ENCODE assay signal across 13 cellular contexts in the genomic region with DNA sequence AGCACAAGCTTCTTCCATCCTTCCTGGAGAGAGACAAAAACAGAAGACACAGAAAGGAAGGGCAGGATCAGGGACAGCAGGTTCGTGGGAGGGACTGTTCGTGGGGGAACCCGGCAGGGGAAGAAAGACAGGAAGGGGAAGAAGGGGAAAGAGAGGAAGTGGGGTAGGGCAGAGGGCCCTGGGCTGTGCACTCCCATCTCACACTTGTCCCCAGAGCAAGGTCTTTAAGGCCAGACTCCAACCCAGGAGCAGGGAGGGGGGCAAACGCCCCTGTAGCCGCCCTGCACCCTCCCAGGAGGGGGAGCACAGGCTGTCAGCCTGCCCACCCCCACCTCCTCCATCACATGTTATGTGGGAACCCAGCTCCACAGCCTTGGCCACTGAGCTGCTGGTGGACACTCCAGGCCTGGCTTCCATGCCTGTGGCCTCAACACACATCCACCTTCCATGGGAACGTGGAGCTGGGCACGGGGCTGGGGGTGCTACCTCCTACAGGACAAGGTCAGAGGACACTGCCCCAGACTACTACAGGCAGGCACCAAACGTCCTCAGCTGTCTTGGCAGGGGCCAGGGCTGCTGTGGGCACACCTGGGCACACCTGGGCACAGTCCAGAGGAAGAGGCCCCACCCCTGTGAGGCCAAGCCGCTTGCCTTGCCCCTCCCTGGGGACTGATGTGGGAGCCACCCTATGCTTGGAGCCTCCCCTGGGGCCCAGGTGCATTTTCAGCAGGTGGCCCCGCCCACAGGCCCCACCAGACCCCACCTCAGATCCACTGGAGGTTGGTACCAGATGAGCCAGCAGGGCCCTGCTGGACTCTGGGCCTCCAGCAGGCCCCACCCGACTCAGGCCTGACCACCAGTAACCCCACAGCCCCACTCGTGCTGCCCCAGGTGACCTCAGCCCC. TPM values are rescaled to one million over a fixed set of nuclear protein-coding genes. Genes with fewer than 3 reads are reported as not detected.
A peak's percentile ranks its signal among the peaks of the same experiment; 100 is the strongest.
DNase-seq lines count a peak whose midpoint lies in the region; ATAC-seq and TF ChIP-seq lines count a peak whose summit lies in the region.
"Had no signal": no experiment of that assay in that cellular context is flagged by ENCODE, and none has a peak within 500 bp of the region (broad histone marks: within the 10 kb centered on the region; RNA-seq: fewer than 3 reads in every experiment).

No MANE protein-coding gene starts in this region.

- CTCF ChIA-PET in activated CD4-positive, alpha-beta T cell treated with anti-CD3 and anti-CD28 coated beads, Interleukin-2, amount 10 ng/mL, durations not matched to agents 7 days and 5 days (lab: Charles Lee) = interaction anchor here (1.1 to 1.5 kb wide), 2 partner anchors 11 to 45 kb away, joined by 3 to 4 read pairs; no protein-coding TSS in a partner anchor
- CTCF ChIA-PET in WTC11 (lab: Charles Lee) = interaction anchor here (1.1 kb wide), 1 partner anchor 224 kb away, joined by 3 read pairs; no protein-coding TSS in a partner anchor

- H3K27ac Mint-ChIP-seq in activated CD4-positive, alpha-beta T cell treated with anti-CD3 and anti-CD28 coated beads, Interleukin-2, amount 10 ng/mL, durations not matched to agents 7 days and 5 days = peak overlapping the region; percentile 90
- H3K27ac Mint-ChIP-seq in WTC11 = no peak overlapping the region
- peak overlapping the region; percentile 48 for H3K27ac Mint-ChIP-seq in stimulated activated naive B cell treated with anti-CD40 and anti-IgM and Interleukin-4, amounts not matched to agents 10 μg/mL and 1 μg/mL and 100 μg/mL, for 72 hours

- no peaks in the 10 kb centered on the region for H3K27me3 Mint-ChIP-seq in activated CD4-positive, alpha-beta T cell treated with anti-CD3 and anti-CD28 coated beads, Interleukin-2, amount 10 ng/mL, durations not matched to agents 7 days and 5 days
- no peaks in the 10 kb centered on the region for H3K27me3 Mint-ChIP-seq in WTC11 (ENCODE audit: low read depth)
- H3K27me3 Mint-ChIP-seq in stimulated activated naive B cell treated with anti-CD40 and anti-IgM and Interleukin-4, amounts not matched to agents 10 μg/mL and 1 μg/mL and 100 μg/mL, for 72 hours = no peaks in the 10 kb centered on the region

- intact Hi-C loops in left ventricle myocardium inferior (cut with micrococcal nuclease) = no loop called here

- H3K9me3 ChIP-seq in left ventricle myocardium inferior (replicated peaks) = no peaks in the 10 kb centered on the region
- H3K9me3 ChIP-seq: ascending aorta had no signal

- no peak overlapping the region for H3K4me3 ChIP-seq in left ventricle myocardium inferior
- H3K4me3 ChIP-seq: ascending aorta had no signal

- H3K36me3 ChIP-seq in left ventricle myocardium inferior = no peaks in the 10 kb centered on the region
- H3K36me3 ChIP-seq: ascending aorta had no signal

- no peaks in the 10 kb centered on the region for H3K9me3 Mint-ChIP-seq in activated CD4-positive, alpha-beta T cell treated with anti-CD3 and anti-CD28 coated beads, Interleukin-2, amount 10 ng/mL, durations not matched to agents 7 days and 5 days
- no peaks in the 10 kb centered on the region for H3K9me3 Mint-ChIP-seq in WTC11
- H3K9me3 Mint-ChIP-seq in stimulated activated naive B cell treated with anti-CD40 and anti-IgM and Interleukin-4, amounts not matched to agents 10 μg/mL and 1 μg/mL and 100 μg/mL, for 72 hours = peaks cover 0 to 1% of the 10 kb centered on the region in 2 donors

- no peak for ATAC-seq in WTC11
- no peak for ATAC-seq in stimulated activated naive B cell treated with anti-CD40 and anti-IgM and Interleukin-4, amounts not matched to agents 10 μg/mL and 1 μg/mL and 100 μg/mL, for 72 hours (replicated peaks)
- no peak for ATAC-seq in GM18907 (IDR thresholded peaks at IDR 0.05; ENCODE audit: unreplicated experiment)
- ATAC-seq in HG02623 (IDR thresholded peaks at IDR 0.05; ENCODE audit: unreplicated experiment) = no peak

- H3K36me3 Mint-ChIP-seq in activated CD4-positive, alpha-beta T cell treated with anti-CD3 and anti-CD28 coated beads, Interleukin-2, amount 10 ng/mL, durations not matched to agents 7 days and 5 days (ENCODE audit: low read depth) = peaks cover 27% of the 10 kb centered on the region
- peaks cover 16% of the 10 kb centered on the region for H3K36me3 Mint-ChIP-seq in WTC11
- peaks cover 25 to 39% of the 10 kb centered on the region in 2 donors for H3K36me3 Mint-ChIP-seq in stimulated activated naive B cell treated with anti-CD40 and anti-IgM and Interleukin-4, amounts not matched to agents 10 μg/mL and 1 μg/mL and 100 μg/mL, for 72 hours

- POLR2A ChIA-PET in activated CD4-positive, alpha-beta T cell treated with anti-CD3 and anti-CD28 coated beads, Interleukin-2, amount 10 ng/mL, durations not matched to agents 7 days and 5 days (lab: Charles Lee) = interaction anchor here (0.6 kb wide), 1 partner anchor 17 kb away, joined by 3 read pairs; no protein-coding TSS in a partner anchor
- POLR2A ChIA-PET in WTC11 (lab: Charles Lee) = no interaction called here

- H3K4me3 Mint-ChIP-seq in activated CD4-positive, alpha-beta T cell treated with anti-CD3 and anti-CD28 coated beads, Interleukin-2, amount 10 ng/mL, durations not matched to agents 7 days and 5 days = peak overlapping the region; percentile 6
- no peak overlapping the region for H3K4me3 Mint-ChIP-seq in WTC11
- no peak overlapping the region for H3K4me3 Mint-ChIP-seq in stimulated activated naive B cell treated with anti-CD40 and anti-IgM and Interleukin-4, amounts not matched to agents 10 μg/mL and 1 μg/mL and 100 μg/mL, for 72 hours

- H3K4me1 ChIP-seq in left ventricle myocardium inferior = peaks cover 28% of the 10 kb centered on the region
- H3K4me1 ChIP-seq: ascending aorta had no signal

- no peaks in the 10 kb centered on the region for H3K27me3 ChIP-seq in left ventricle myocardium inferior (ENCODE audit: low read depth)
- H3K27me3 ChIP-seq: ascending aorta had no signal

- peaks cover 21% of the 10 kb centered on the region for H3K4me1 Mint-ChIP-seq in activated CD4-positive, alpha-beta T cell treated with anti-CD3 and anti-CD28 coated beads, Interleukin-2, amount 10 ng/mL, durations not matched to agents 7 days and 5 days
- H3K4me1 Mint-ChIP-seq in WTC11 = no peaks in the 10 kb centered on the region
- peaks cover 16 to 28% of the 10 kb centered on the region in 2 donors for H3K4me1 Mint-ChIP-seq in stimulated activated naive B cell treated with anti-CD40 and anti-IgM and Interleukin-4, amounts not matched to agents 10 μg/mL and 1 μg/mL and 100 μg/mL, for 72 hours

- peak overlapping the region; percentile 78 for H3K27ac ChIP-seq in left ventricle myocardium inferior (replicated peaks)
- H3K27ac ChIP-seq: ascending aorta had no signal

- DNase-seq in activated CD4-positive, alpha-beta T cell treated with anti-CD3 and anti-CD28 coated beads, Interleukin-2, amount 10 ng/mL, durations not matched to agents 7 days and 5 days = no peak
- DNase-seq in activated CD4-positive, alpha-beta T cell treated with anti-CD3 and anti-CD28 coated beads for 4 hours = no peak
- peak; percentile 8 for DNase-seq in WTC11 (ENCODE audit: low spot score)
- DNase-seq in left ventricle myocardium inferior = peak; percentile 15
- DNase-seq in stimulated activated naive B cell treated with anti-CD40 and anti-IgM and Interleukin-4, amounts not matched to agents 10 μg/mL and 1 μg/mL and 100 μg/mL, for 72 hours = no peak
- DNase-seq in retina = no peak
- DNase-seq: midbrain; NCI-H1417; stimulated activated CD4-positive, alpha-beta T cell treated with anti-CD3 and anti-CD28 coated beads, Interleukin-2, amount 100 ng/mL, for 48 hours; SW 1271 had no signal

- TF ChIP-seq CTCF in WTC11 (IDR thresholded peaks at IDR 0.05) (no peak), left ventricle myocardium inferior (IDR thresholded peaks at IDR 0.05; ENCODE audit: borderline replicate concordance) (no peak)

TF ChIP-seq in WTC11, 78 proteins besides CTCF, POLR2A, EP300 and RAD21:
- no peak for TF ChIP-seq FOXJ3 (CRISPR knock-in tag; IDR thresholded peaks at IDR 0.05; ENCODE audit: borderline replicate concordance)
- TF ChIP-seq ZNF423 (CRISPR knock-in tag; IDR thresholded peaks at IDR 0.05) = no peak
TF ChIP-seq in WTC11: peak in this region for 0.

RNA-seq across cellular contexts. Expression of a gene that starts 9.2 kb away (rescaled TPM):
- total RNA-seq in activated CD4-positive, alpha-beta T cell treated with anti-CD3 and anti-CD28 coated beads, Interleukin-2, amount 10 ng/mL, durations not matched to agents 7 days and 5 days = 10 to 100 TPM; 43.8 to 46.8 TPM
- total RNA-seq in WTC11 (2021) (27.7 to 29.8 TPM (median 28.3 TPM) in 3 replicates), left ventricle myocardium inferior (4.9 TPM)

Comparison
In these comparisons a context has a peak if more than half of its experiments do, and no peak if none do; other contexts are left out.
1. DNase-seq: peak in WTC11 (single experiment) and left ventricle myocardium inferior (single experiment); none in activated CD4-positive, alpha-beta T cell treated with anti-CD3 and anti-CD28 coated beads, Interleukin-2, amount 10 ng/mL, durations not matched to agents 7 days and 5 days (single experiment), activated CD4-positive, alpha-beta T cell treated with anti-CD3 and anti-CD28 coated beads for 4 hours (0 of 2), stimulated activated naive B cell treated with anti-CD40 and anti-IgM and Interleukin-4, amounts not matched to agents 10 μg/mL and 1 μg/mL and 100 μg/mL, for 72 hours (single experiment) and retina (single experiment).